ENCODE assay signal across 1 cellular context in genomic region chr18:35605686-35606417, GRCh38.
TF ChIP-seq lines count a peak whose summit lies in the region.

No MANE protein-coding gene starts in this region.

TF ChIP-seq in HCT116, 20 proteins besides CTCF, POLR2A, EP300 and RAD21 (continued from another document):
- no peak for TF ChIP-seq REST (IDR thresholded peaks at IDR 0.05; ENCODE audit: low read depth)
- TF ChIP-seq CBX3 (IDR thresholded peaks at IDR 0.05; ENCODE audit: low read depth) = no peak
- no peak for TF ChIP-seq POLR2AphosphoS5 (IDR thresholded peaks at IDR 0.05; ENCODE audit: low read depth, low read length)
- no peak for TF ChIP-seq SP1 (IDR thresholded peaks at IDR 0.05; ENCODE audit: low read depth)
- no peak for TF ChIP-seq EZH2 (IDR thresholded peaks at IDR 0.05)
- TF ChIP-seq ZFX (IDR thresholded peaks at IDR 0.05) = no peak
- TF ChIP-seq JUND (IDR thresholded peaks at IDR 0.05) = no peak
- no peak for TF ChIP-seq TCF7L2 (IDR thresholded peaks at IDR 0.05; ENCODE audit: borderline replicate concordance, extremely low read depth, insufficient read depth, insufficient read length)
- TF ChIP-seq FOSL1 (IDR thresholded peaks at IDR 0.05; ENCODE audit: low read depth) = no peak
- no peak for TF ChIP-seq ELF1 (IDR thresholded peaks at IDR 0.05; ENCODE audit: borderline replicate concordance, low read depth)
